9 cellular contexts compared by ENCODE assay signal in the genomic region with DNA sequence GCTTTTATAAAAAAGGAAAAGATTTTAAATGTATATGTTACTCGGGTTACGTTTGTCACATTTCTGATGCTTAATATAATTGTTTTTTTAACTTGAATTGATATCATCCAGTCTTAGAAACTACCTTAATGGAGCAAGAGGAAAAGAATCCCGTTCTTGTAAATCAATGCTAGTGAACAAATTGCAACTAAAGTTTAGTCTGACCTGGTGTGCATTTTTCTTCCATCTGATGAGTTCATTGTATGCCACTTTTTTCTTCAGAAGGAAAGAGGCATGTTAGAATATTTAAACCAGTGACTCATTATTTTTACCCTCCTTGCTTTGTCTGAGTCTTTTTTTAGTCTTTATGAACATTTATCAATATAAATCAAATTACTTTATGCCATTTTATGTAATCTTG. TPM values are rescaled to one million over a fixed set of nuclear protein-coding genes. Genes with fewer than 3 reads are reported as not detected.
DNase-seq lines count a peak whose midpoint lies in the region; ATAC-seq and TF ChIP-seq lines count a peak whose summit lies in the region.
"Had no signal": no experiment of that assay in that cellular context is flagged by ENCODE, and none has a peak within 500 bp of the region (broad histone marks: within the 10 kb centered on the region; RNA-seq: fewer than 3 reads in every experiment).

No MANE protein-coding gene starts in this region.

- peak overlapping the region; percentile 92 for H3K27ac Mint-ChIP-seq in T-helper 2 cell treated with Interferon-gamma antibody and Interleukin-4, amounts not matched to agents 5 μg/mL and 100 μg/mL, for 36 hours

- no peaks in the 10 kb centered on the region for H3K27me3 Mint-ChIP-seq in T-helper 2 cell treated with Interferon-gamma antibody and Interleukin-4, amounts not matched to agents 5 μg/mL and 100 μg/mL, for 36 hours (ENCODE audit: low read depth)

- H3K4me3 Mint-ChIP-seq in T-helper 2 cell treated with Interferon-gamma antibody and Interleukin-4, amounts not matched to agents 5 μg/mL and 100 μg/mL, for 36 hours, result peak overlapping the region; percentile 87

- H3K36me3 Mint-ChIP-seq in T-helper 2 cell treated with Interferon-gamma antibody and Interleukin-4, amounts not matched to agents 5 μg/mL and 100 μg/mL, for 36 hours (ENCODE audit: low read depth), result peaks cover 19% of the 10 kb centered on the region

- no peaks in the 10 kb centered on the region for H3K27me3 ChIP-seq in foreskin keratinocyte
- H3K27me3 ChIP-seq in skeletal muscle satellite cell (ENCODE audit: control insufficient read depth, insufficient read depth, low read length), result no peaks in the 10 kb centered on the region

- H3K9me3 Mint-ChIP-seq in T-helper 2 cell treated with Interferon-gamma antibody and Interleukin-4, amounts not matched to agents 5 μg/mL and 100 μg/mL, for 36 hours, result no peaks in the 10 kb centered on the region

- H3K4me1 Mint-ChIP-seq in T-helper 2 cell treated with Interferon-gamma antibody and Interleukin-4, amounts not matched to agents 5 μg/mL and 100 μg/mL, for 36 hours (ENCODE audit: low read depth), result peaks cover 65% of the 10 kb centered on the region

- peak overlapping the region; percentile 77 for H3K27ac ChIP-seq in foreskin keratinocyte

- H3K4me2 ChIP-seq in skeletal muscle satellite cell (ENCODE audit: low read length), result peak overlapping the region; percentile 81

- no peak for TF ChIP-seq CTCF in foreskin keratinocyte (conservative IDR thresholded peaks at IDR 0.05)

- ATAC-seq in foreskin keratinocyte, result no peak
- no peak for ATAC-seq in HG03139 (IDR thresholded peaks at IDR 0.05; ENCODE audit: unreplicated experiment)

- peak overlapping the region; percentile 84 for H3K9ac ChIP-seq in skeletal muscle satellite cell (ENCODE audit: low read depth, low read length)

- peaks cover under 1% of the 10 kb centered on the region for H3K36me3 ChIP-seq in skeletal muscle satellite cell (ENCODE audit: insufficient read depth, low read length)

- H3K9me3 ChIP-seq in skeletal muscle satellite cell (replicated peaks; ENCODE audit: low read length), result no peaks in the 10 kb centered on the region

- H3K4me3 ChIP-seq in skeletal muscle satellite cell (ENCODE audit: low read length), result peak overlapping the region; percentile 75

- peaks cover 11% of the 10 kb centered on the region for H3K4me1 ChIP-seq in foreskin keratinocyte
- peaks cover 27% of the 10 kb centered on the region for H3K4me1 ChIP-seq in skeletal muscle satellite cell (ENCODE audit: control insufficient read depth, insufficient read depth, low read length)

- DNase-seq in HCEC 1CT, result peak; percentile 59
- no peak for DNase-seq in T-helper 2 cell treated with Interferon-gamma antibody and Interleukin-4, amounts not matched to agents 5 μg/mL and 100 μg/mL, for 36 hours (ENCODE audit: low spot score)
- no peak for DNase-seq in foreskin keratinocyte
- DNase-seq in SIG-M5 (lab: John Stamatoyannopoulos, UW), result no peak
- DNase-seq in activated CD4-positive, alpha-beta T cell treated with anti-CD3 and anti-CD28 coated beads for 48 hours, result no peak
- no peak for DNase-seq in DMS153 (lab: John Stamatoyannopoulos, UW)

RNA-seq across cellular contexts. Expression of gene NET1, which starts 34.7 kb away (rescaled TPM):
- total RNA-seq in foreskin keratinocyte, result 164 and 203 TPM in 2 replicates
- polyA plus RNA-seq in foreskin keratinocyte, result 63.4 and 64.3 TPM in 2 replicates
- 21.3 and 26.6 TPM in 2 replicates for total RNA-seq in skeletal muscle satellite cell (2012; rRNA removed)

RNA-seq across cellular contexts. Expression of gene TUBAL3, which starts 42.4 kb away (rescaled TPM):
- total RNA-seq in foreskin keratinocyte, result 0.60 and 1.1 TPM in 2 replicates
- polyA plus RNA-seq in foreskin keratinocyte, result 0.35 and 1.0 TPM in 2 replicates
- total RNA-seq in skeletal muscle satellite cell (2012; rRNA removed), result not detected in 2 replicates

RNA-seq across cellular contexts. Expression of gene CALML5, which starts 52.3 kb away (rescaled TPM):
- total RNA-seq in foreskin keratinocyte, result 2.4 and 65.7 TPM in 2 replicates
- polyA plus RNA-seq in foreskin keratinocyte, result 2.1 and 104 TPM in 2 replicates
- total RNA-seq in skeletal muscle satellite cell (2012; rRNA removed), result not detected in 2 replicates
- total RNA-seq: subcutaneous adipose tissue had no signal
